7 cellular contexts compared by ENCODE assay signal in genomic region chr10:48655426-48656240, GRCh38. TPM values are rescaled to one million over a fixed set of nuclear protein-coding genes. Genes with fewer than 3 reads are reported as not detected.
DNase-seq lines count a peak whose midpoint lies in the region; ATAC-seq and TF ChIP-seq lines count a peak whose summit lies in the region.

No MANE protein-coding gene starts in this region.

- H3K9me3 ChIP-seq in NT2/D1 (ENCODE audit: insufficient read depth, low read length) (no peaks in the 10 kb centered on the region), lower lobe of right lung (no peaks in the 10 kb centered on the region), thoracic aorta (no peaks in the 10 kb centered on the region)

- peak; percentile 84 to 92 for ATAC-seq in lower lobe of right lung
- ATAC-seq in thoracic aorta (ENCODE audit: insufficient number of reproducible peaks, low FRiP score, low read depth) = peak; percentile 89

- peaks cover 25% of the 10 kb centered on the region for H3K27me3 ChIP-seq in NT2/D1 (ENCODE audit: insufficient read depth, insufficient read length)
- H3K27me3 ChIP-seq in lower lobe of right lung (ENCODE audit: low read depth) = no peaks in the 10 kb centered on the region
- H3K27me3 ChIP-seq in thoracic aorta (replicated peaks; ENCODE audit: insufficient read depth) = no peaks in the 10 kb centered on the region

- H3K4me3 ChIP-seq in NT2/D1 (ENCODE audit: insufficient read length, low read depth) = peak overlapping the region; percentile 15
- H3K4me3 ChIP-seq in lower lobe of right lung = peak overlapping the region; percentile 59
- peak overlapping the region; percentile 87 for H3K4me3 ChIP-seq in thoracic aorta

- no peak overlapping the region for H3K9ac ChIP-seq in NT2/D1 (ENCODE audit: insufficient read length, low read depth)

- H3K36me3 ChIP-seq in NT2/D1 (ENCODE audit: insufficient read depth, insufficient read length, low read length) = no peaks in the 10 kb centered on the region
- no peaks in the 10 kb centered on the region for H3K36me3 ChIP-seq in lower lobe of right lung
- no peaks in the 10 kb centered on the region for H3K36me3 ChIP-seq in thoracic aorta

- TF ChIP-seq CTCF in GM10266 (IDR thresholded peaks at IDR 0.05; ENCODE audit: control insufficient read depth, insufficient read depth, low read depth, missing control alignments) (peak; percentile 15), lower lobe of right lung (IDR thresholded peaks at IDR 0.05) (no peak), thoracic aorta (IDR thresholded peaks at IDR 0.05) (no peak)

- intact Hi-C loops in lower lobe of right lung (cut with DNase I) = no loop called here

- DNase-seq in GM10266 (ENCODE audit: extremely low spot score) (no peak), H4 (ENCODE audit: low spot score) (peak; percentile 79), NT2/D1 (ENCODE audit: low read depth, low spot score) (no peak), dermis blood vessel endothelial cell (peak; percentile 83), lower lobe of right lung (peak; percentile 82), thoracic aorta (ENCODE audit: low spot score) (peak; percentile 64), NCI-H1930 (lab: John Stamatoyannopoulos, UW) (no peak)

- peaks cover 7% of the 10 kb centered on the region for H3K4me1 ChIP-seq in NT2/D1 (ENCODE audit: insufficient read depth, insufficient read length)
- H3K4me1 ChIP-seq in lower lobe of right lung = peaks cover 17% of the 10 kb centered on the region
- H3K4me1 ChIP-seq in thoracic aorta (ENCODE audit: control insufficient read depth in 1 of 2, low read depth in 2 of 2) = peaks cover 3 to 5% of the 10 kb centered on the region in 2 donors

- peak overlapping the region; percentile 50 for H3K27ac ChIP-seq in lower lobe of right lung
- H3K27ac ChIP-seq in thoracic aorta = peak overlapping the region; percentile 78 to 82

RNA-seq across cellular contexts. Expression of gene WDFY4, which starts 29.0 kb away (rescaled TPM):
- total RNA-seq in H4 (2014; rRNA removed; shearing (Covaris generic)) = not detected in 2 replicates
- total RNA-seq in dermis blood vessel endothelial cell (0.34 and 2.1 TPM in 2 replicates), lower lobe of right lung (44.4 TPM), thoracic aorta (10 to 100 TPM; 10.0 to 14.9 TPM)

RNA-seq across cellular contexts. Expression of gene ARHGAP22, which starts 50.8 kb away (rescaled TPM):
- 2.1 and 6.3 TPM in 2 replicates for total RNA-seq in H4 (2014; rRNA removed; shearing (Covaris generic))
- total RNA-seq in dermis blood vessel endothelial cell = 8.3 and 19.0 TPM in 2 replicates
- 9.6 TPM for total RNA-seq in lower lobe of right lung
- 10 to 100 TPM; 15.4 to 24.8 TPM for total RNA-seq in thoracic aorta

Comparison
In these comparisons a context has a peak if more than half of its experiments do, and no peak if none do; other contexts are left out.
1. DNase-seq: peak in H4 (single experiment), dermis blood vessel endothelial cell (single experiment), lower lobe of right lung (single experiment) and thoracic aorta (single experiment); none in GM10266 (single experiment), NT2/D1 (single experiment) and NCI-H1930 (0 of 2).
2. H3K4me3 ChIP-seq: peak in every context shown above with its lines; median percentile 87 in thoracic aorta; 59 in lower lobe of right lung; 15 in NT2/D1.